Comparison of ENCODE assay signal across 10 cellular contexts in genomic region chr9:16267336-16268036, GRCh38.
DNase-seq lines count a peak whose midpoint lies in the region; ATAC-seq, FAIRE-seq and TF ChIP-seq lines count a peak whose summit lies in the region.
"Had no signal": no experiment of that assay in that cellular context is flagged by ENCODE, and none has a peak within 500 bp of the region (broad histone marks: within the 10 kb centered on the region; RNA-seq: fewer than 3 reads in every experiment).

No MANE protein-coding gene starts in this region.

- no peaks in the 10 kb centered on the region for H3K9me2 ChIP-seq in GM23338 (ENCODE audit: insufficient read depth)

- no peak overlapping the region for H3K4me3 Mint-ChIP-seq in nephron progenitor cell
- no peak overlapping the region for H3K4me3 Mint-ChIP-seq in GM23338

- intact Hi-C loops in esophagus muscularis mucosa (cut with DNase I) = no loop called here

- TF ChIP-seq CTCF in esophagus muscularis mucosa (IDR thresholded peaks at IDR 0.05) (no peak), nephron progenitor cell (IDR thresholded peaks at IDR 0.05) (no peak), GM23338 (conservative IDR thresholded peaks at IDR 0.05; ENCODE audit: low read depth in 2 of 2) (no peak), D721Med (IDR thresholded peaks at IDR 0.05; ENCODE audit: insufficient read depth, missing control alignments) (no peak)

- no peak for TF ChIP-seq POLR2A in esophagus muscularis mucosa (IDR thresholded peaks at IDR 0.05; ENCODE audit: low read depth)

- H3K4me3 ChIP-seq in esophagus muscularis mucosa (peak overlapping the region; percentile 19 to 28 (median 20)), GM23338 (no peak overlapping the region)

- H3F3A ChIP-seq in GM23338 (replicated peaks; ENCODE audit: low read depth) = no peaks in the 10 kb centered on the region

- H3K4me1 Mint-ChIP-seq in nephron progenitor cell (peaks cover 51% of the 10 kb centered on the region), GM23338 (peaks cover 26% of the 10 kb centered on the region)

- 72% methylated on average over 10 of the region's 10 CpGs for WGBS in esophagus muscularis mucosa

- H3K27me3 ChIP-seq in esophagus muscularis mucosa (peaks cover 0 to 4% (median 0%) of the 10 kb centered on the region in 4 donors), GM23338 (ENCODE audit: insufficient read depth) (no peaks in the 10 kb centered on the region)

- no peaks in the 10 kb centered on the region for H3K4me1 ChIP-seq in esophagus muscularis mucosa
- H3K4me1 ChIP-seq in GM23338 (ENCODE audit: insufficient read depth) = peaks cover 14% of the 10 kb centered on the region

- H3K36me3 ChIP-seq in esophagus muscularis mucosa (no peaks in the 10 kb centered on the region), GM23338 (ENCODE audit: insufficient read depth) (no peaks in the 10 kb centered on the region)

- H3K9me3 ChIP-seq in esophagus muscularis mucosa = no peaks in the 10 kb centered on the region

- peak overlapping the region in 2 of 4 donors; percentile 1 to 48 for H3K27ac ChIP-seq in esophagus muscularis mucosa (replicated peaks in 1 of 4)
- H3K27ac ChIP-seq in GM23338 (ENCODE audit: low read depth) = no peak overlapping the region

- H2AFZ ChIP-seq in GM23338 = no peak overlapping the region

- no peak for TF ChIP-seq EP300 in esophagus muscularis mucosa (IDR thresholded peaks at IDR 0.05)

- H3K27me3 Mint-ChIP-seq in nephron progenitor cell (ENCODE audit: low read depth, poor library complexity) (peaks cover 5% of the 10 kb centered on the region), GM23338 (ENCODE audit: insufficient read depth, low read depth, poor library complexity) (peaks cover 3% of the 10 kb centered on the region)

- ATAC-seq in GM23338 = no peak

- H3K27ac Mint-ChIP-seq in nephron progenitor cell = peak overlapping the region; percentile 12
- H3K27ac Mint-ChIP-seq in GM23338 = no peak overlapping the region

- no peak for FAIRE-seq in D721Med (lab: Jason Lieb, UNC)
- FAIRE-seq: colon had no signal

- H3K9me3 Mint-ChIP-seq in nephron progenitor cell (peaks cover 6% of the 10 kb centered on the region), GM23338 (peaks cover 2% of the 10 kb centered on the region; the same call in 1 of the 3 replicates)

- peak; percentile 12 for DNase-seq in AG08395 (ENCODE audit: low spot score)
- DNase-seq in NCI-H2227 treated with DMSO at 0.1 percent for 48 hours (lab: John Stamatoyannopoulos, UW) = peak; percentile 76
- DNase-seq in esophagus muscularis mucosa (ENCODE audit: extremely low spot score) = no peak
- no peak for DNase-seq in nephron progenitor cell
- DNase-seq in SIG-M5 (lab: John Stamatoyannopoulos, UW) = no peak
- DNase-seq in GM23338 (ENCODE audit: low spot score) = no peak
- DNase-seq in D721Med (ENCODE audit: insufficient read length, low spot score) = no peak
- DNase-seq in KG1 (lab: John Stamatoyannopoulos, UW) = no peak
- DNase-seq: T-helper 9 cell had no signal

- H3K36me3 Mint-ChIP-seq in nephron progenitor cell (ENCODE audit: low read depth) (no peaks in the 10 kb centered on the region), GM23338 (ENCODE audit: low read depth) (no peaks in the 10 kb centered on the region)

- no peaks in the 10 kb centered on the region for H3K79me2 ChIP-seq in GM23338 (replicated peaks; ENCODE audit: insufficient read depth)

- H3K4me2 ChIP-seq in GM23338 = no peak overlapping the region

- no peaks in the 10 kb centered on the region for H4K20me1 ChIP-seq in GM23338 (replicated peaks; ENCODE audit: insufficient read depth)

TF ChIP-seq in GM23338, 12 proteins besides CTCF, POLR2A, EP300 and RAD21 (continues in another document):
- TF ChIP-seq ZNF114 (CRISPR knock-in tag; IDR thresholded peaks at IDR 0.05) (no peak), NANOG (IDR thresholded peaks at IDR 0.05; ENCODE audit: borderline replicate concordance) (no peak), POLR2AphosphoS5 (IDR thresholded peaks at IDR 0.05; ENCODE audit: low read depth) (no peak), ZNF462 (CRISPR knock-in tag; IDR thresholded peaks at IDR 0.05) (no peak), ETS1 (IDR thresholded peaks at IDR 0.05) (no peak), STAT1 (IDR thresholded peaks at IDR 0.05; ENCODE audit: unreplicated experiment) (no peak), EZH2phosphoT487 (IDR thresholded peaks at IDR 0.05; ENCODE audit: unreplicated experiment) (no peak), CREB1 (CRISPR knock-in tag; IDR thresholded peaks at IDR 0.05; ENCODE audit: low read depth) (no peak)

Comparison
In these comparisons a context has a peak if more than half of its experiments do, and no peak if none do; other contexts are left out.
1. DNase-seq: peak in AG08395 (single experiment) and NCI-H2227 treated with DMSO at 0.1 percent for 48 hours (single experiment); none in esophagus muscularis mucosa (single experiment), nephron progenitor cell (single experiment), SIG-M5 (single experiment), GM23338 (single experiment), D721Med (single experiment) and KG1 (single experiment).